ENCODE assay signal across 8 cellular contexts in the genomic region with DNA sequence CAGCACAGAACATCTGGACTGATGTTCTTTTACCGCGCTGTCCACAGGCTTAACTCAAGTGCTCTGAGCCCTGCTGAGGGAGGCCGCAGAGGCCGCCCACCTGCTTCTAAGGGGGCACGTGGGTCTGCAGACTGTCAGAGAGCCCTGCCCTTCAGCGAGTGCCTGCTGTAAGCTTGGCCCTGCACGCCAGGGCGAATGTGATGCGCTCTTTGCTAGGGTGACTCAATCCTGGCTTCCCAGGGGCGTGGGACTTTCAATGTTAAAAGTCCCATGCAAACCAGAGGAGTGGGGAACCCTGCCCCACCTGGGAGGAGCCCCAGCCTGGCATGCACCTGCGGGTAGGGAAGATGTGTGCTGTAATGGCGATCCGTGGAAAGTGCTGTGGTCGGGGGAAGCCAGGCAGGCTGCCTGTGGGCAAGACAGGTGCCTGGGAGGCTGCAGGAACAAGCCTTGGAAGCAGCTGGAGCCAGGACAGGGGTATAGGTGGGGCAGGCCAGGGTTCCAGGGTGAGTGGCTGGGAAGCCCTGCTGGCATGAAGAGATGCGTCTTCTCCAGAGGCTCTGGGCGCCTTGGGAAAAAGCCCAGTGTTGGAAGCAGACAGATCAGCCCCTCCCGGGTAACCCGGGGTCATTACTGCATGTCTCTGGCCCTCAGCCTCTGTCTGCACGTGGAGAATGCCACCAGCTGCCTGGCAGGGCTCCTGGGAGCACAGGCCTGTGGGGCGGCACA. TPM values are rescaled to one million over a fixed set of nuclear protein-coding genes. Genes with fewer than 3 reads are reported as not detected.
DNase-seq lines count a peak whose midpoint lies in the region; ATAC-seq and TF ChIP-seq lines count a peak whose summit lies in the region.

No MANE protein-coding gene starts in this region.

- 38% methylated on average over 20 of the region's 20 CpGs for WGBS in mesenchymal stem cell

- H3K23ac ChIP-seq in mesenchymal stem cell (ENCODE audit: low read length in 2 of 2) = no peak overlapping the region

- H3K4me3 ChIP-seq in colonic mucosa = peak overlapping the region; percentile 98
- peak overlapping the region; percentile 41 to 72 for H3K4me3 ChIP-seq in mesenchymal stem cell (ENCODE audit: insufficient read depth in 1 of 2, low read depth in 1 of 2, low read length in 2 of 2)

- no peak overlapping the region for H2BK120ac ChIP-seq in mesenchymal stem cell (ENCODE audit: low read depth, low read length)

- H3K9ac ChIP-seq in colonic mucosa (ENCODE audit: low read depth in 2 of 2, low read length in 2 of 2) = no peak overlapping the region
- no peak overlapping the region for H3K9ac ChIP-seq in mesenchymal stem cell (ENCODE audit: low read length)

- no peak overlapping the region for H2BK5ac ChIP-seq in mesenchymal stem cell (ENCODE audit: low read depth, low read length, poor library complexity, severe bottlenecking)

- no peak overlapping the region for H2AFZ ChIP-seq in mesenchymal stem cell (ENCODE audit: low read depth, low read length)

- DNase-seq in C1 segment of cervical spinal cord (lab: John Stamatoyannopoulos, UW) = peak in 11 of 14 donors; percentile 29 to 67 (median 50)
- DNase-seq in T-helper 2 cell treated with Interferon-gamma antibody and Interleukin-4, amounts not matched to agents 5 μg/mL and 100 μg/mL, for 36 hours (ENCODE audit: low spot score) = peak; percentile 72
- peak; percentile 49 for DNase-seq in colonic mucosa
- DNase-seq in mesenchymal stem cell = peak; percentile 76
- DNase-seq in stimulated activated naive CD8-positive, alpha-beta T cell treated with anti-CD3 and anti-CD28 coated beads, Interleukin-15, Interleukin-2, amounts not matched to agents 100 U/mL and 50 U/mL, for 24 hours = peak; percentile 80
- no peak for DNase-seq in NCI-H2107 (lab: John Stamatoyannopoulos, UW)

- no peak overlapping the region for H2AK5ac ChIP-seq in mesenchymal stem cell (ENCODE audit: low read length, severe bottlenecking)

- peak overlapping the region; percentile 15 for H3K4me3 Mint-ChIP-seq in T-helper 2 cell treated with Interferon-gamma antibody and Interleukin-4, amounts not matched to agents 5 μg/mL and 100 μg/mL, for 36 hours

- H3K4ac ChIP-seq in mesenchymal stem cell (ENCODE audit: low read depth in 1 of 2, low read length in 2 of 2) = no peak overlapping the region

- peak overlapping the region in 1 of 2 experiments; percentile 5 for H3K18ac ChIP-seq in mesenchymal stem cell (ENCODE audit: low read depth in 1 of 2, low read length in 2 of 2)

- H3K4me1 ChIP-seq in colonic mucosa = peaks cover 11% of the 10 kb centered on the region
- H3K4me1 ChIP-seq in mesenchymal stem cell (ENCODE audit: control insufficient read depth, insufficient read depth, low read depth, low read length) = peaks cover 58% of the 10 kb centered on the region

- no peak overlapping the region for H2BK12ac ChIP-seq in mesenchymal stem cell (ENCODE audit: low read length in 2 of 2)

- intact Hi-C loops in colonic mucosa (cut with DNase I) = no loop called here

- H3K4me2 ChIP-seq in mesenchymal stem cell (ENCODE audit: low read length, poor library complexity, severe bottlenecking) = peak overlapping the region; percentile 58

- no peak for TF ChIP-seq CTCF in colonic mucosa (IDR thresholded peaks at IDR 0.05)

- H3K27me3 Mint-ChIP-seq in T-helper 2 cell treated with Interferon-gamma antibody and Interleukin-4, amounts not matched to agents 5 μg/mL and 100 μg/mL, for 36 hours (ENCODE audit: low read depth) = peaks cover 19% of the 10 kb centered on the region

- H3K9me3 ChIP-seq in colonic mucosa (no peaks in the 10 kb centered on the region), mesenchymal stem cell (ENCODE audit: control insufficient read depth, low read length) (no peaks in the 10 kb centered on the region)

- H3K36me3 ChIP-seq in colonic mucosa = no peaks in the 10 kb centered on the region
- H3K36me3 ChIP-seq in mesenchymal stem cell (ENCODE audit: control insufficient read depth in 1 of 2, insufficient read depth in 2 of 2, low read depth in 1 of 2, low read length in 2 of 2) = peaks cover 0 to 10% of the 10 kb centered on the region in 2 experiments

- no peak overlapping the region for H4K8ac ChIP-seq in mesenchymal stem cell (ENCODE audit: low read length)

- no peak overlapping the region for H3K27ac Mint-ChIP-seq in T-helper 2 cell treated with Interferon-gamma antibody and Interleukin-4, amounts not matched to agents 5 μg/mL and 100 μg/mL, for 36 hours

- H3K27ac ChIP-seq in colonic mucosa (peak overlapping the region; percentile 44), mesenchymal stem cell (ENCODE audit: low read length, poor library complexity, severe bottlenecking) (no peak overlapping the region)

- H2BK15ac ChIP-seq in mesenchymal stem cell (ENCODE audit: low read depth, poor library complexity, severe bottlenecking) = no peak overlapping the region

- no peak overlapping the region for H4K91ac ChIP-seq in mesenchymal stem cell (ENCODE audit: low read length)

- peaks cover 30% of the 10 kb centered on the region for H3K4me1 Mint-ChIP-seq in T-helper 2 cell treated with Interferon-gamma antibody and Interleukin-4, amounts not matched to agents 5 μg/mL and 100 μg/mL, for 36 hours (ENCODE audit: low read depth)

- peaks cover 3% of the 10 kb centered on the region for H3K79me1 ChIP-seq in mesenchymal stem cell (replicated peaks; ENCODE audit: low read length, poor library complexity, severe bottlenecking)

- peaks cover 11% of the 10 kb centered on the region for H3K36me3 Mint-ChIP-seq in T-helper 2 cell treated with Interferon-gamma antibody and Interleukin-4, amounts not matched to agents 5 μg/mL and 100 μg/mL, for 36 hours (ENCODE audit: low read depth)

- ATAC-seq in GM19351 (IDR thresholded peaks at IDR 0.05; ENCODE audit: unreplicated experiment) (peak; percentile 32), HG03378 (IDR thresholded peaks at IDR 0.05; ENCODE audit: unreplicated experiment) (peak; percentile 32)
- peak; percentile 68 for ATAC-seq in stimulated activated naive CD8-positive, alpha-beta T cell treated with anti-CD3 and anti-CD28 coated beads, Interleukin-15, Interleukin-2, amounts not matched to agents 100 U/mL and 50 U/mL, for 24 hours

- H3K9me3 Mint-ChIP-seq in T-helper 2 cell treated with Interferon-gamma antibody and Interleukin-4, amounts not matched to agents 5 μg/mL and 100 μg/mL, for 36 hours = no peaks in the 10 kb centered on the region

- H3K27me3 ChIP-seq in colonic mucosa = peaks cover 19% of the 10 kb centered on the region
- H3K27me3 ChIP-seq in mesenchymal stem cell (ENCODE audit: control insufficient read depth in 1 of 2, insufficient read depth in 1 of 2, low read length in 2 of 2) = peaks cover 29 to 35% of the 10 kb centered on the region in 2 experiments

- H3K14ac ChIP-seq in mesenchymal stem cell (ENCODE audit: low read length in 2 of 2) = no peak overlapping the region

RNA-seq across cellular contexts. Expression of gene PANK4, which starts 0.6 kb away (rescaled TPM):
- total RNA-seq in colonic mucosa = 10 to 100 TPM; 27.0 to 42.0 TPM
- polyA plus RNA-seq in mesenchymal stem cell (2013, experiment 1 of 2) = 10.2 TPM
- 9.9 TPM for polyA plus RNA-seq in mesenchymal stem cell (2013, experiment 2 of 2)

RNA-seq across cellular contexts. Expression of gene HES5, which starts 3.1 kb away (rescaled TPM):
- total RNA-seq in colonic mucosa = 1 to 10 TPM; 2.5 to 4.2 TPM
- not detected for polyA plus RNA-seq in mesenchymal stem cell (2013, experiment 1 of 2)
- polyA plus RNA-seq in mesenchymal stem cell (2013, experiment 2 of 2) = not detected

RNA-seq across cellular contexts. Expression of gene TNFRSF14, which starts 29.2 kb away (rescaled TPM):
- total RNA-seq in colonic mucosa = 100 to 1,000 TPM; 111 to 145 TPM
- polyA plus RNA-seq in mesenchymal stem cell (2013, experiment 1 of 2) = 0.73 TPM
- polyA plus RNA-seq in mesenchymal stem cell (2013, experiment 2 of 2) = 0.89 TPM

RNA-seq across cellular contexts. Expression of gene PLCH2, which starts 50.9 kb away (rescaled TPM):
- total RNA-seq in colonic mucosa = 1 to 10 TPM; 2.0 to 3.8 TPM
- under 0.01 TPM for polyA plus RNA-seq in mesenchymal stem cell (2013, experiment 1 of 2)
- polyA plus RNA-seq in mesenchymal stem cell (2013, experiment 2 of 2) = not detected

RNA-seq across cellular contexts. Expression of gene PRXL2B, which starts 59.6 kb away (rescaled TPM):
- 100 to 1,000 TPM; 105 to 120 TPM for total RNA-seq in colonic mucosa
- polyA plus RNA-seq in mesenchymal stem cell (2013, experiment 1 of 2) = 17.2 TPM
- polyA plus RNA-seq in mesenchymal stem cell (2013, experiment 2 of 2) = 17.2 TPM
